In genomic region chr20:2521369-2522305, GRCh38 we compare ENCODE assay signal across 8 cellular contexts. TPM values are rescaled to one million over a fixed set of nuclear protein-coding genes. Genes with fewer than 3 reads are reported as not detected.
DNase-seq lines count a peak whose midpoint lies in the region; ATAC-seq and TF ChIP-seq lines count a peak whose summit lies in the region.

No MANE protein-coding gene starts in this region.

- ATAC-seq in GM21737 (IDR thresholded peaks at IDR 0.05; ENCODE audit: unreplicated experiment): no peak

- H3K4me1 ChIP-seq in Caco-2: no peaks in the 10 kb centered on the region

- CTCF ChIA-PET in Caco-2 (lab: Charles Lee): interaction anchor here (0.6 to 1.5 kb wide), 10 partner anchors 12 to 1833 kb away, joined by 3 to 7 read pairs (median 4); partner anchors contain the start of genes NOP56 and SNRPB

- no TSS peak for BruUV-seq in Caco-2 (replicated peaks; lab: Mats Ljungman, UMichigan)

- H3K36me3 Mint-ChIP-seq in Caco-2 (ENCODE audit: insufficient read depth, unreplicated experiment): no peaks in the 10 kb centered on the region

- POLR2A ChIA-PET in Caco-2 (lab: Charles Lee): interaction anchor here (0.7 kb wide), 1 partner anchor 125 kb away, joined by 3 read pairs; no protein-coding TSS in a partner anchor

- in situ Hi-C loops in brain microvascular endothelial cell (cut with HindIII; ENCODE audit: low pct_ligation_motif_present, low sequenced_read_pairs): no loop called here

- H3K4me3 Mint-ChIP-seq in Caco-2 (ENCODE audit: unreplicated experiment): no peak overlapping the region

- no peak overlapping the region for H3K27ac Mint-ChIP-seq in Caco-2 (ENCODE audit: unreplicated experiment)

- no peaks in the 10 kb centered on the region for H3K9me3 ChIP-seq in Caco-2

- peak in 1 of 2 experiments; percentile 68 for DNase-seq in Caco-2
- DNase-seq in HL-60 (ENCODE audit: low read depth in 1 of 2, low spot score in 1 of 2): peak in 1 of 2 experiments; percentile 40
- DNase-seq in T-helper 2 cell: peak in 4 of 5 experiments; percentile 9 to 47 (median 29)
- DNase-seq in brain microvascular endothelial cell: peak; percentile 27
- peak; percentile 42 for DNase-seq in kidney glomerular epithelial cell (lab: John Stamatoyannopoulos, UW)
- DNase-seq in stimulated activated CD8-positive, alpha-beta memory T cell treated with anti-CD3 and anti-CD28 coated beads, Interleukin-15, amount 100 ng/mL, for 24 hours (ENCODE audit: low read depth): peak; percentile 20
- DNase-seq in GF-D8 (lab: John Stamatoyannopoulos, UW): no peak

- no peaks in the 10 kb centered on the region for H3K36me3 ChIP-seq in Caco-2 (ENCODE audit: control insufficient read depth, insufficient read depth, low read length)
- no peaks in the 10 kb centered on the region for H3K36me3 ChIP-seq in brain microvascular endothelial cell (replicated peaks)

- H3K27me3 ChIP-seq in Caco-2 (replicated peaks; ENCODE audit: control insufficient read depth, insufficient read depth, low read length) (no peaks in the 10 kb centered on the region; the same call in none of the 2 replicates), HL-60 (ENCODE audit: insufficient read depth, poor library complexity, severe bottlenecking) (peaks cover 4% of the 10 kb centered on the region), brain microvascular endothelial cell (replicated peaks) (no peaks in the 10 kb centered on the region)

- peaks cover 5% of the 10 kb centered on the region for H3K4me1 Mint-ChIP-seq in Caco-2 (ENCODE audit: low read depth, unreplicated experiment)

- H3K27me3 Mint-ChIP-seq in Caco-2 (ENCODE audit: insufficient read depth, unreplicated experiment): no peaks in the 10 kb centered on the region

- intact Hi-C loops in Caco-2 (cut with micrococcal nuclease; ENCODE audit: unreplicated experiment): no loop called here

- no peak overlapping the region for H3K4me3 ChIP-seq in Caco-2 (ENCODE audit: low read depth, low read length)
- H3K4me3 ChIP-seq in HL-60 (replicated peaks; ENCODE audit: insufficient read depth, low read length): no peak overlapping the region
- no peak overlapping the region for H3K4me3 ChIP-seq in brain microvascular endothelial cell (ENCODE audit: low read depth, low read length)

- TF ChIP-seq CTCF in Caco-2 (IDR thresholded peaks at IDR 0.05; ENCODE audit: insufficient read depth in 1 of 2, low read depth in 1 of 2, low read length in 1 of 2, severe bottlenecking in 1 of 2, unreplicated experiment in 1 of 2) (peak; percentile 60 to 87), HL-60 (IDR thresholded peaks at IDR 0.05; ENCODE audit: insufficient read depth, low read length) (peak; percentile 94), brain microvascular endothelial cell (IDR thresholded peaks at IDR 0.05; ENCODE audit: low read depth, low read length, missing control alignments) (peak; percentile 96)

- H3K27ac ChIP-seq in HL-60 (replicated peaks) (no peak overlapping the region), brain microvascular endothelial cell (no peak overlapping the region)

- no peaks in the 10 kb centered on the region for H3K9me3 Mint-ChIP-seq in Caco-2 (ENCODE audit: unreplicated experiment)

RNA-seq across cellular contexts. Expression of gene ZNF343, which starts 12.9 kb away (rescaled TPM):
- total RNA-seq in Caco-2 (2022): 8.0 and 11.0 TPM in 2 replicates

RNA-seq across cellular contexts. Expression of gene TMC2, which starts 14.7 kb away (rescaled TPM):
- not detected in 2 replicates for total RNA-seq in Caco-2 (2022)

RNA-seq across cellular contexts. Expression of gene SNRPB, which starts 51.0 kb away (rescaled TPM):
- total RNA-seq in Caco-2 (2022): 532 and 533 TPM in 2 replicates
